25 cellular contexts compared by ENCODE assay signal in the genomic region with DNA sequence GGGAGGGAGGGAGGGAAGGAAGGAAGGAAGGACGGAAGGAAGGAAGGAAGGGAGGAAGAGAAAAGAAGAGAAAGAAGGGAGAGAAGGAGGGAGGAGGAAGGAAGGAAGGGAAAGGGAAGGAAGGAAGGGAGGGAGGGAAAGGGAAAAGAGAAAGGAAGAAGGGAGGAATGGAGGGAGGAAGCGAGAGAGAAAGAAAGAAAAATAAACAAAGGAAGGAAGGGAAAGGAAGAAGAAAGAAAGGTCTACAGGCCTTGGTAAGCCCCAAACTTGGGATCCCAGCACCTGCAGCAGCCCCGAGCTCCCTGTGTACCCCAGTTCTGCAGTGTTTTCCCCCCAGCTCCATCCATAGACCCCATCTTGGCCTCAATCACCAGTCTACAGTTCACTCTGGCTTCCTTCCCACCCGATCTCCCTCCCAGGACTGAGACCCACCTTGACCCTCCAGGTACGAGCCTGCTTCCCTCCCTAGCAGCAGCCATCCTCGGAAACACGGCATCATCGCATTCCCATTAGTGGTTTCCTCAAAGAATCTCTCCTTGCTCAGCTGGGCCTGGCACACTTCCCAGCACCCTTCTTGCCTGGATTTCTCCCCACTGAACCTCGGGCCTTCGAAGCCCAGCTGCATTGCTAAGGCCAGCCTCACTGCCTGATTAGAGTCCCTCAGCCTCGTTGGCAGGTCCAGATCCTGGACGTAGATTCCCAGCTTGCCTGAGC. TPM values are rescaled to one million over a fixed set of nuclear protein-coding genes. Genes with fewer than 3 reads are reported as not detected.
DNase-seq lines count a peak whose midpoint lies in the region; ATAC-seq and TF ChIP-seq lines count a peak whose summit lies in the region.
"Had no signal": no experiment of that assay in that cellular context is flagged by ENCODE, and none has a peak within 500 bp of the region (broad histone marks: within the 10 kb centered on the region; RNA-seq: fewer than 3 reads in every experiment).

No MANE protein-coding gene starts in this region.

- H3K4me1 ChIP-seq in A673 (ENCODE audit: insufficient read depth, low read length, poor library complexity, severe bottlenecking) (peaks cover 9% of the 10 kb centered on the region), HEK293 (ENCODE audit: control insufficient read depth, insufficient read depth, low read length) (no peaks in the 10 kb centered on the region), Karpas-422 (ENCODE audit: low read length) (no peaks in the 10 kb centered on the region)
- H3K4me1 ChIP-seq: ascending aorta; BLaER1 treated with 17β-estradiol and CSF1 and Interleukin-3, amounts not matched to agents 10 nM and 100 nM; Caco-2; psoas muscle; SJCRH30; suprapubic skin had no signal

- ATAC-seq in HG03039 (IDR thresholded peaks at IDR 0.05; ENCODE audit: unreplicated experiment) (no peak), HG03135 (IDR thresholded peaks at IDR 0.05; ENCODE audit: unreplicated experiment) (no peak)
- ATAC-seq: activated naive CD4-positive, alpha-beta T cell treated with anti-CD3 and anti-CD28 coated beads, Interleukin-2, amount 50 U/mL, for 72 hours; psoas muscle; T-cell had no signal

- H3K27me3 ChIP-seq in A673 (replicated peaks; ENCODE audit: insufficient read depth, low read depth, low read length, poor library complexity) (no peaks in the 10 kb centered on the region), brain microvascular endothelial cell (replicated peaks) (no peaks in the 10 kb centered on the region), Karpas-422 (ENCODE audit: low read length) (no peaks in the 10 kb centered on the region)
- H3K27me3 ChIP-seq: ascending aorta; BLaER1 treated with 17β-estradiol and CSF1 and Interleukin-3, amounts not matched to agents 10 nM and 100 nM; SJCRH30; suprapubic skin had no signal

- H3K27ac ChIP-seq in A673 (ENCODE audit: low read depth, low read length, poor library complexity, severe bottlenecking) (no peak overlapping the region), HEK293 (ENCODE audit: extremely low read depth, low read depth, low read length) (no peak overlapping the region), brain microvascular endothelial cell (no peak overlapping the region), Karpas-422 (ENCODE audit: low read length) (no peak overlapping the region)
- H3K27ac ChIP-seq: ascending aorta; BLaER1 treated with 17β-estradiol and CSF1 and Interleukin-3, amounts not matched to agents 10 nM and 100 nM; KMS-11; psoas muscle; SJCRH30; skin epidermis; suprapubic skin had no signal

- no peak overlapping the region for H3K4me3 ChIP-seq in A673 (ENCODE audit: low read depth, low read length, poor library complexity, severe bottlenecking)
- H3K4me3 ChIP-seq in HEK293 (ENCODE audit: low read depth, low read length): no peak overlapping the region
- no peak overlapping the region for H3K4me3 ChIP-seq in brain microvascular endothelial cell (ENCODE audit: low read depth, low read length)
- no peak overlapping the region for H3K4me3 ChIP-seq in Karpas-422 (ENCODE audit: low read length)
- H3K4me3 ChIP-seq: ascending aorta; BLaER1 treated with 17β-estradiol and CSF1 and Interleukin-3, amounts not matched to agents 10 nM and 100 nM; psoas muscle; SJCRH30; skin epidermis; suprapubic skin had no signal

- H2AFZ ChIP-seq in Karpas-422 (ENCODE audit: low read length): no peak overlapping the region

- peak; percentile 16 for DNase-seq in A673 (ENCODE audit: low spot score)
- peak; percentile 4 for DNase-seq in brain microvascular endothelial cell
- peak; percentile 46 for DNase-seq in kidney tubule cell (ENCODE audit: low spot score)
- DNase-seq in stimulated activated CD4-positive, alpha-beta T cell treated with anti-CD3 and anti-CD28 coated beads, Interleukin-1b, Interleukin-23, amount 100 ng/mL, for 48 hours: no peak
- no peak for DNase-seq in Karpas-422
- DNase-seq: activated CD4-positive, alpha-beta memory T cell treated with anti-CD3 and anti-CD28 coated beads for 36 hours; activated CD8-positive, alpha-beta memory T cell treated with anti-CD3 and anti-CD28 coated beads, Interleukin-2, amount 50 U/mL, for 48 hours; Caco-2; HFFc6; hippocampal formation; NCI-H1694; NCI-H2171 treated with DMSO at 0.1 percent for 48 hours; NCI-H69; psoas muscle; SJCRH30; T-cell had no signal

- no peak overlapping the region for H3K9ac ChIP-seq in Karpas-422 (ENCODE audit: low read length)
- H3K9ac ChIP-seq: BLaER1 treated with 17β-estradiol and CSF1 and Interleukin-3, amounts not matched to agents 10 nM and 100 nM; KMS-11 had no signal

- TF ChIP-seq CTCF in A673 (conservative IDR thresholded peaks at IDR 0.05; ENCODE audit: low read depth, low read length): no peak
- TF ChIP-seq CTCF in HEK293 (tag by site-specific recombination; IDR thresholded peaks at IDR 0.05): no peak
- TF ChIP-seq CTCF in brain microvascular endothelial cell (IDR thresholded peaks at IDR 0.05; ENCODE audit: low read depth, low read length, missing control alignments): no peak

- CTCF ChIA-PET in A673 (lab: Charles Lee): no interaction called here
- CTCF ChIA-PET in HEK293 (lab: Yijun Ruan, JAX): interaction anchor here (0.5 kb wide), 1 partner anchor 13 kb away, joined by 3 read pairs; no protein-coding TSS in a partner anchor

- no TSS peak for BruUV-seq in A673 (replicated peaks; lab: Mats Ljungman, UMichigan)

- H3K4me2 ChIP-seq in Karpas-422 (ENCODE audit: low read depth, low read length, poor library complexity, severe bottlenecking): no peak overlapping the region
- H3K4me2 ChIP-seq: BLaER1 treated with 17β-estradiol and CSF1 and Interleukin-3, amounts not matched to agents 10 nM and 100 nM; KMS-11 had no signal

- POLR2A ChIA-PET in A673 (lab: Charles Lee; ENCODE audit: low non-redundant PET) (no interaction called here), HEK293 (lab: Yijun Ruan, JAX) (no interaction called here)

- H4K20me1 ChIP-seq in Karpas-422 (ENCODE audit: insufficient read depth, low read depth, low read length): no peaks in the 10 kb centered on the region
- H4K20me1 ChIP-seq: BLaER1 treated with 17β-estradiol and CSF1 and Interleukin-3, amounts not matched to agents 10 nM and 100 nM had no signal

- H3K36me3 ChIP-seq in A673 (ENCODE audit: insufficient read depth, low read length, poor library complexity, severe bottlenecking): no peaks in the 10 kb centered on the region
- H3K36me3 ChIP-seq in HEK293 (ENCODE audit: control insufficient read depth in 2 of 2, insufficient read depth in 1 of 2, low read length in 2 of 2): no peaks in the 10 kb centered on the region
- H3K36me3 ChIP-seq in brain microvascular endothelial cell (replicated peaks): no peaks in the 10 kb centered on the region
- no peaks in the 10 kb centered on the region for H3K36me3 ChIP-seq in Karpas-422 (ENCODE audit: insufficient read depth, low read length)
- H3K36me3 ChIP-seq: ascending aorta; BLaER1 treated with 17β-estradiol and CSF1 and Interleukin-3, amounts not matched to agents 10 nM and 100 nM; SJCRH30; suprapubic skin had no signal

- no peaks in the 10 kb centered on the region for H3K79me2 ChIP-seq in Karpas-422 (ENCODE audit: low read length)

- intact Hi-C loops in A673 (cut with micrococcal nuclease; ENCODE audit: unreplicated experiment): no loop called here

- H3K9me2 ChIP-seq in Karpas-422 (replicated peaks; ENCODE audit: insufficient read depth, low read length): no peaks in the 10 kb centered on the region

- in situ Hi-C loops in brain microvascular endothelial cell (cut with HindIII; ENCODE audit: low pct_ligation_motif_present, low sequenced_read_pairs): no loop called here

- no peaks in the 10 kb centered on the region for H3K9me3 ChIP-seq in A673 (ENCODE audit: low read depth, low read length, poor library complexity, severe bottlenecking)
- H3K9me3 ChIP-seq in HEK293 (ENCODE audit: control insufficient read depth, insufficient read depth, low read depth, low read length): no peaks in the 10 kb centered on the region
- H3K9me3 ChIP-seq in Karpas-422 (ENCODE audit: low read length): no peaks in the 10 kb centered on the region
- H3K9me3 ChIP-seq: ascending aorta, Caco-2, psoas muscle, SJCRH30, suprapubic skin had no signal

TF ChIP-seq in HEK293, 187 proteins besides CTCF, POLR2A, EP300 and RAD21:
- TF ChIP-seq PRDM1 (tag by site-specific recombination; IDR thresholded peaks at IDR 0.05) (peak; percentile 80), ZNF707 (tag by site-specific recombination; IDR thresholded peaks at IDR 0.05) (no peak), ZNF366 (tag by site-specific recombination; conservative IDR thresholded peaks at IDR 0.05) (peak; percentile 88)
- TF ChIP-seq, protein P1, sequence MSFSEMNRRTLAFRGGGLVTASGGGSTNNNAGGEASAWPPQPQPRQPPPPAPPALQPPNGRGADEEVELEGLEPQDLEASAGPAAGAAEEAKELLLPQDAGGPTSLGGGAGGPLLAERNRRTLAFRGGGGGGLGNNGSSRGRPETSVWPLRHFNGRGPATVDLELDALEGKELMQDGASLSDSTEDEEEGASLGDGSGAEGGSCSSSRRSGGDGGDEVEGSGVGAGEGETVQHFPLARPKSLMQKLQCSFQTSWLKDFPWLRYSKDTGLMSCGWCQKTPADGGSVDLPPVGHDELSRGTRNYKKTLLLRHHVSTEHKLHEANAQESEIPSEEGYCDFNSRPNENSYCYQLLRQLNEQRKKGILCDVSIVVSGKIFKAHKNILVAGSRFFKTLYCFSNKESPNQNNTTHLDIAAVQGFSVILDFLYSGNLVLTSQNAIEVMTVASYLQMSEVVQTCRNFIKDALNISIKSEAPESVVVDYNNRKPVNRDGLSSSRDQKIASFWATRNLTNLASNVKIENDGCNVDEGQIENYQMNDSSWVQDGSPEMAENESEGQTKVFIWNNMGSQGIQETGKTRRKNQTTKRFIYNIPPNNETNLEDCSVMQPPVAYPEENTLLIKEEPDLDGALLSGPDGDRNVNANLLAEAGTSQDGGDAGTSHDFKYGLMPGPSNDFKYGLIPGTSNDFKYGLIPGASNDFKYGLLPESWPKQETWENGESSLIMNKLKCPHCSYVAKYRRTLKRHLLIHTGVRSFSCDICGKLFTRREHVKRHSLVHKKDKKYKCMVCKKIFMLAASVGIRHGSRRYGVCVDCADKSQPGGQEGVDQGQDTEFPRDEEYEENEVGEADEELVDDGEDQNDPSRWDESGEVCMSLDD (tag by site-specific recombination; IDR thresholded peaks at IDR 0.05): no peak

RNA-seq across cellular contexts. Expression of gene SH3BP4, which starts 46.1 kb away (rescaled TPM):
- total RNA-seq in A673 (2021): 19.5 and 19.9 TPM in 2 replicates
- not detected in 2 replicates for total RNA-seq in Karpas-422 (2014; rRNA removed; shearing (Covaris generic); ENCODE audit: low replicate concordance)

Comparison
In these comparisons a context has a peak if more than half of its experiments do, and no peak if none do; other contexts are left out.
1. DNase-seq: peak in A673 (single experiment), brain microvascular endothelial cell (single experiment) and kidney tubule cell (single experiment); none in stimulated activated CD4-positive, alpha-beta T cell treated with anti-CD3 and anti-CD28 coated beads, Interleukin-1b, Interleukin-23, amount 100 ng/mL, for 48 hours (single experiment) and Karpas-422 (single experiment).
2. RNA of gene SH3BP4, which starts 46.1 kb away (total RNA-seq): 19.5 to 19.9 TPM in A673; not detected in Karpas-422; every median in the first group is over 10 times any median in the second.